Comparison of ENCODE assay signal across 6 cellular contexts in genomic region chrX:102240265-102240664, GRCh38. TPM values are rescaled to one million over a fixed set of nuclear protein-coding genes. Genes with fewer than 3 reads are reported as not detected.
"Had no signal": no experiment of that assay in that cellular context is flagged by ENCODE, and none has a peak within 500 bp of the region (broad histone marks: within the 10 kb centered on the region; RNA-seq: fewer than 3 reads in every experiment).

No MANE protein-coding gene starts in this region.

RNA-seq across cellular contexts. Expression of gene NXF2, which starts 6.7 kb away (rescaled TPM):
- total RNA-seq: HT-29, LHCN-M2, MCF 10A, OCI-LY7, PC-3, SJSA1 had no signal

RNA-seq across cellular contexts. Expression of gene TCP11X1, which starts 25.2 kb away (rescaled TPM):
- total RNA-seq: HT-29, LHCN-M2, MCF 10A, OCI-LY7, PC-3, SJSA1 had no signal
